8 cellular contexts compared by ENCODE assay signal in genomic region chr18:12278153-12278764, GRCh38. TPM values are rescaled to one million over a fixed set of nuclear protein-coding genes. Genes with fewer than 3 reads are reported as not detected.
A peak's percentile ranks its signal among the peaks of the same experiment; 100 is the strongest.
DNase-seq lines count a peak whose midpoint lies in the region; ATAC-seq, FAIRE-seq and TF ChIP-seq lines count a peak whose summit lies in the region.

No MANE protein-coding gene starts in this region.

- H3K27me3 ChIP-seq in endothelial cell of umbilical vein (ENCODE audit: control insufficient read depth in 2 of 2, insufficient read depth in 2 of 2, low read length in 2 of 2) = no peaks in the 10 kb centered on the region
- H3K27me3 ChIP-seq in osteoblast (ENCODE audit: insufficient read depth, low read length) = no peaks in the 10 kb centered on the region

- peak overlapping the region in 2 of 3 experiments; percentile 30 to 44 for H3K4me3 ChIP-seq in endothelial cell of umbilical vein (replicated peaks in 1 of 3; ENCODE audit: insufficient read depth in 1 of 3, low read depth in 1 of 3, low read length in 3 of 3)
- H3K4me3 ChIP-seq in osteoblast (ENCODE audit: insufficient read depth, low read length) = peak overlapping the region; percentile 69

- H3K4me1 ChIP-seq in endothelial cell of umbilical vein (ENCODE audit: control insufficient read depth, extremely low read depth, insufficient read depth, low read length) = peaks cover 34% of the 10 kb centered on the region
- peaks cover 43% of the 10 kb centered on the region for H3K4me1 ChIP-seq in osteoblast (ENCODE audit: insufficient read depth, low read length)

- CTCF ChIA-PET in Calu3 (lab: Charles Lee) = interaction anchor here (1.0 to 1.3 kb wide), 2 partner anchors 9 to 261 kb away, joined by 3 to 8 read pairs; no protein-coding TSS in a partner anchor
- CTCF ChIA-PET in endothelial cell of umbilical vein (lab: Charles Lee) = interaction anchor here (0.9 to 4.2 kb wide), 10 partner anchors 9 to 341 kb away, joined by 3 to 23 read pairs (median 6); partner anchors contain the start of gene TUBB6

- H3K79me2 ChIP-seq in endothelial cell of umbilical vein (ENCODE audit: control insufficient read depth, insufficient read depth, low read length) (no peaks in the 10 kb centered on the region), osteoblast (ENCODE audit: insufficient read depth, low read length) (peaks cover 12% of the 10 kb centered on the region)

- H3K9ac ChIP-seq in endothelial cell of umbilical vein (replicated peaks; ENCODE audit: extremely low read depth, insufficient read depth, low read length) = peak overlapping the region; percentile 82

- no peak overlapping the region for H3K27ac Mint-ChIP-seq in Calu3 (ENCODE audit: unreplicated experiment)

- peak overlapping the region; percentile 62 for H3K4me2 ChIP-seq in endothelial cell of umbilical vein (ENCODE audit: insufficient read depth, low read length)
- peak overlapping the region; percentile 81 for H3K4me2 ChIP-seq in osteoblast (ENCODE audit: insufficient read depth, low read length)

- no peaks in the 10 kb centered on the region for H3K9me3 Mint-ChIP-seq in Calu3 (ENCODE audit: low read depth, unreplicated experiment)

- DNase-seq in Calu3 = peak; percentile 45
- DNase-seq in NCI-H2171 (lab: John Stamatoyannopoulos, UW) = peak; percentile 7
- no peak for DNase-seq in endothelial cell of umbilical vein (ENCODE audit: low read depth, low spot score)
- no peak for DNase-seq in osteoblast (ENCODE audit: insufficient read length, low spot score, missing footprints)
- no peak for DNase-seq in NCI-H1417 treated with DMSO at 0.1 percent for 48 hours (lab: John Stamatoyannopoulos, UW)
- no peak for DNase-seq in activated CD4-positive, CD25-positive, alpha-beta regulatory T cell treated with anti-CD3 and anti-CD28 coated beads, Interleukin-2, amount 50 U/mL, for 72 hours

- H3K4me1 Mint-ChIP-seq in Calu3 (ENCODE audit: low read depth, unreplicated experiment) = no peaks in the 10 kb centered on the region

- FAIRE-seq in endothelial cell of umbilical vein (lab: Jason Lieb, UNC) = peak; percentile 15

- H3K27ac ChIP-seq in endothelial cell of umbilical vein (ENCODE audit: insufficient read depth, low read depth, low read length) (peak overlapping the region; percentile 89), osteoblast (ENCODE audit: low read depth, low read length) (peak overlapping the region; percentile 95)

- no peaks in the 10 kb centered on the region for H3K9me3 ChIP-seq in endothelial cell of umbilical vein (replicated peaks; ENCODE audit: control insufficient read depth, insufficient read depth, low read length)
- H3K9me3 ChIP-seq in osteoblast (ENCODE audit: low read depth, low read length) = no peaks in the 10 kb centered on the region

- no peak for TF ChIP-seq POLR2A in endothelial cell of umbilical vein (IDR thresholded peaks at IDR 0.05; ENCODE audit: low read depth, low read length)

- no peaks in the 10 kb centered on the region for H3K36me3 ChIP-seq in endothelial cell of umbilical vein (ENCODE audit: control insufficient read depth in 2 of 2, extremely low read depth in 1 of 2, insufficient read depth in 2 of 2, low read length in 2 of 2)
- no peaks in the 10 kb centered on the region for H3K36me3 ChIP-seq in osteoblast (ENCODE audit: insufficient read depth, low read length)

- H3K27me3 Mint-ChIP-seq in Calu3 (ENCODE audit: unreplicated experiment) = peaks cover 11% of the 10 kb centered on the region

- TF ChIP-seq CTCF in Calu3 (IDR thresholded peaks at IDR 0.05; ENCODE audit: unreplicated experiment) (no peak), endothelial cell of umbilical vein (IDR thresholded peaks at IDR 0.05; ENCODE audit: extremely low read depth in 1 of 2, insufficient read depth in 1 of 2, low read depth in 1 of 2, low read length in 2 of 2) (no peak), osteoblast (IDR thresholded peaks at IDR 0.05; ENCODE audit: extremely low read depth, low read depth, low read length) (no peak)

- no peaks in the 10 kb centered on the region for H4K20me1 ChIP-seq in endothelial cell of umbilical vein (replicated peaks; ENCODE audit: control insufficient read depth, extremely low read depth, insufficient read depth, low read length)
- no peaks in the 10 kb centered on the region for H4K20me1 ChIP-seq in osteoblast (ENCODE audit: insufficient read depth, low read length)

- POLR2A ChIA-PET in endothelial cell of umbilical vein (lab: Charles Lee) = interaction anchor here (0.5 to 3.4 kb wide), 11 partner anchors 9 to 713 kb away, joined by 3 to 46 read pairs (median 5); partner anchors contain the start of gene TUBB6

- dilution Hi-C loops in endothelial cell of umbilical vein (cut with MboI; ENCODE audit: extremely low pct_ligation_motif_present, low sequenced_read_pairs) = no loop called here

- no TSS peak for BruUV-seq in Calu3 (replicated peaks; lab: Mats Ljungman, UMichigan)
- no TSS peak for BruUV-seq in endothelial cell of umbilical vein (replicated peaks; lab: Mats Ljungman, UMichigan)

- no peaks in the 10 kb centered on the region for H3K9me1 ChIP-seq in endothelial cell of umbilical vein (replicated peaks; ENCODE audit: control insufficient read depth, extremely low read depth, insufficient read depth, low read length)

- ATAC-seq in HG03342 (IDR thresholded peaks at IDR 0.05; ENCODE audit: unreplicated experiment) (no peak), GM18873 (IDR thresholded peaks at IDR 0.05; ENCODE audit: low FRiP score, unreplicated experiment) (no peak)

- no peak overlapping the region for H3K4me3 Mint-ChIP-seq in Calu3 (ENCODE audit: low read depth, unreplicated experiment)

- H2AFZ ChIP-seq in endothelial cell of umbilical vein (ENCODE audit: low read depth, low read length) (peak overlapping the region; percentile 78), osteoblast (ENCODE audit: low read length) (peak overlapping the region; percentile 89)

- intact Hi-C loops in Calu3 (cut with micrococcal nuclease; ENCODE audit: unreplicated experiment) (loop anchor here (1.0 kb wide), 1 partner anchor 50 kb away; no protein-coding TSS in a partner anchor), endothelial cell of umbilical vein (cut with micrococcal nuclease) (no loop called here)

- no peaks in the 10 kb centered on the region for H3K36me3 Mint-ChIP-seq in Calu3 (ENCODE audit: insufficient read depth, unreplicated experiment)

TF ChIP-seq in endothelial cell of umbilical vein, 7 proteins besides CTCF, POLR2A, EP300 and RAD21:
- TF ChIP-seq FOS (IDR thresholded peaks at IDR 0.05; ENCODE audit: borderline replicate concordance, insufficient read depth, low read length) (no peak), MYC (IDR thresholded peaks at IDR 0.05; ENCODE audit: low read depth, low read length) (no peak), GATA2 (IDR thresholded peaks at IDR 0.05; ENCODE audit: insufficient read depth, insufficient read length, low read depth, low read length) (no peak), POLR2AphosphoS5 (IDR thresholded peaks at IDR 0.05; ENCODE audit: insufficient read depth, low read depth, low read length) (no peak), EZH2 (IDR thresholded peaks at IDR 0.05; ENCODE audit: borderline replicate concordance, low read depth, low read length, severe bottlenecking) (no peak), JUN (IDR thresholded peaks at IDR 0.05; ENCODE audit: borderline replicate concordance, insufficient read depth, insufficient read length, low read depth) (no peak)
- TF ChIP-seq, protein P1, sequence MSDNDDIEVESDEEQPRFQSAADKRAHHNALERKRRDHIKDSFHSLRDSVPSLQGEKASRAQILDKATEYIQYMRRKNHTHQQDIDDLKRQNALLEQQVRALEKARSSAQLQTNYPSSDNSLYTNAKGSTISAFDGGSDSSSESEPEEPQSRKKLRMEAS (IDR thresholded peaks at IDR 0.05; ENCODE audit: insufficient read depth, insufficient read length) = no peak

RNA-seq across cellular contexts. Expression of gene CIDEA, which starts 24.1 kb away (rescaled TPM):
- total RNA-seq in Calu3 (2022) = not detected in 2 replicates
- 0.42 and 1.8 TPM in 2 replicates for total RNA-seq in endothelial cell of umbilical vein
- polyA plus RNA-seq in endothelial cell of umbilical vein = not detected in 2 replicates
- not detected in 2 replicates for polyA plus RNA-seq in endothelial cell of umbilical vein (2011; cell fraction: cytosol; rRNA removed)
- not detected in 2 replicates for polyA plus RNA-seq in endothelial cell of umbilical vein (2011; cell fraction: nucleus; rRNA removed)
- not detected in 2 replicates for polyA plus RNA-seq in endothelial cell of umbilical vein (2012)
- polyA minus RNA-seq in endothelial cell of umbilical vein = not detected in 2 replicates
- not detected for polyA minus RNA-seq in endothelial cell of umbilical vein (2011; cell fraction: cytosol; rRNA and poly(A)+ RNA removed)
- not detected in 2 replicates for polyA minus RNA-seq in endothelial cell of umbilical vein (2011; cell fraction: nucleus; rRNA and poly(A)+ RNA removed)
- total RNA-seq in osteoblast = not detected in 2 replicates

RNA-seq across cellular contexts. Expression of gene TUBB6, which starts 29.8 kb away (rescaled TPM):
- 25.7 and 34.5 TPM in 2 replicates for total RNA-seq in Calu3 (2022)
- 440 and 449 TPM in 2 replicates for total RNA-seq in endothelial cell of umbilical vein
- polyA plus RNA-seq in endothelial cell of umbilical vein = 747 and 957 TPM in 2 replicates
- 533 and 584 TPM in 2 replicates for polyA plus RNA-seq in endothelial cell of umbilical vein (2011; cell fraction: cytosol; rRNA removed)
- polyA plus RNA-seq in endothelial cell of umbilical vein (2011; cell fraction: nucleus; rRNA removed) = 404 and 414 TPM in 2 replicates
- 451 and 542 TPM in 2 replicates for polyA plus RNA-seq in endothelial cell of umbilical vein (2012)
- 433 and 508 TPM in 2 replicates for polyA minus RNA-seq in endothelial cell of umbilical vein
- polyA minus RNA-seq in endothelial cell of umbilical vein (2011; cell fraction: cytosol; rRNA and poly(A)+ RNA removed) = 96.5 TPM
- 155 and 234 TPM in 2 replicates for polyA minus RNA-seq in endothelial cell of umbilical vein (2011; cell fraction: nucleus; rRNA and poly(A)+ RNA removed)
- 312 and 425 TPM in 2 replicates for total RNA-seq in osteoblast

Comparison
In these comparisons a context has a peak if more than half of its experiments do, and no peak if none do; other contexts are left out.
1. DNase-seq: peak in Calu3 (single experiment) and NCI-H2171 (single experiment); none in endothelial cell of umbilical vein (single experiment), osteoblast (single experiment), NCI-H1417 treated with DMSO at 0.1 percent for 48 hours (single experiment) and activated CD4-positive, CD25-positive, alpha-beta regulatory T cell treated with anti-CD3 and anti-CD28 coated beads, Interleukin-2, amount 50 U/mL, for 72 hours (single experiment).